ENCODE assay signal across 23 cellular contexts in genomic region chr1:151221616-151222015, GRCh38. TPM values are rescaled to one million over a fixed set of nuclear protein-coding genes. Genes with fewer than 3 reads are reported as not detected.
"Had no signal": no experiment of that assay in that cellular context is flagged by ENCODE, and none has a peak within 500 bp of the region (broad histone marks: within the 10 kb centered on the region; RNA-seq: fewer than 3 reads in every experiment).

No MANE protein-coding gene starts in this region.

- H3K9ac ChIP-seq: neural progenitor cell had no signal

- H3K9me3 ChIP-seq: spleen, thoracic aorta, upper lobe of left lung had no signal

- ATAC-seq: activated CD8-positive, alpha-beta T cell treated with anti-CD3 and anti-CD28 coated beads, Interleukin-2, amount 10 ng/mL, durations not matched to agents 7 days and 5 days; activated naive CD4-positive, alpha-beta T cell treated with anti-CD3 and anti-CD28 coated beads, Interleukin-2, amount 50 U/mL, for 72 hours; activated T-helper 17 cell treated with anti-CD3 and anti-CD28 coated beads, Interleukin-2, amount 50 U/mL, for 72 hours; esophagus mucosa; naive thymus-derived CD8-positive, alpha-beta T cell had no signal

- H2AFZ ChIP-seq: neural progenitor cell had no signal

- DNase-seq: activated CD4-positive, alpha-beta T cell treated with anti-CD3 and anti-CD28 coated beads for 1 hour; activated CD4-positive, alpha-beta T cell treated with anti-CD3 and anti-CD28 coated beads, Interleukin-2, amount 50 U/mL, for 1 hour; activated CD8-positive, alpha-beta T cell treated with anti-CD3 and anti-CD28 coated beads, Interleukin-2, amount 10 ng/mL, durations not matched to agents 7 days and 5 days; aorta; brain microvascular endothelial cell; central memory CD4-positive, alpha-beta T cell; effector memory CD4-positive, alpha-beta T cell; hippocampal formation; kidney glomerular epithelial cell; left ventricle myocardium superior; mammary epithelial cell; naive thymus-derived CD8-positive, alpha-beta T cell; spleen; stimulated activated CD4-positive, alpha-beta T cell treated with anti-CD3 and anti-CD28 coated beads, Interleukin-4, amount 100 ng/mL, for 1 hour; stimulated activated naive CD4-positive, alpha-beta T cell treated with Interleukin-2 at 50 U/mL for 16 hours; upper lobe of left lung had no signal

- H3K27ac ChIP-seq: brain microvascular endothelial cell, neural progenitor cell, spleen, thoracic aorta, upper lobe of left lung had no signal

- H3K4me1 ChIP-seq: neural progenitor cell had no signal

- H3K4me3 ChIP-seq: neural progenitor cell, spleen, thoracic aorta, upper lobe of left lung had no signal

- H3K27me3 ChIP-seq: brain microvascular endothelial cell, neural progenitor cell, spleen, upper lobe of left lung had no signal

- H3K4me2 ChIP-seq: neural progenitor cell had no signal

RNA-seq across cellular contexts. Expression of gene TMOD4, which starts 45.8 kb away (rescaled TPM):
- total RNA-seq: dermis microvascular lymphatic vessel endothelial cell, esophagus mucosa, frontal cortex, mammary epithelial cell, thoracic aorta had no signal
